16 cellular contexts compared by ENCODE assay signal in genomic region chr5:146813748-146814147, GRCh38.
DNase-seq lines count a peak whose midpoint lies in the region; ATAC-seq lines count a peak whose summit lies in the region.
"Had no signal": no experiment of that assay in that cellular context is flagged by ENCODE, and none has a peak within 500 bp of the region (broad histone marks: within the 10 kb centered on the region; RNA-seq: fewer than 3 reads in every experiment).

No MANE protein-coding gene starts in this region.

- peak; percentile 47 for DNase-seq in NOMO-1 treated with dmso at 0.1 percent for 144 hours (lab: John Stamatoyannopoulos, UW; ENCODE audit: unreplicated experiment)
- DNase-seq in midbrain (lab: John Stamatoyannopoulos, UW), result peak; percentile 17
- no peak for DNase-seq in stimulated activated CD4-positive, alpha-beta T cell treated with anti-CD3 and anti-CD28 coated beads, Interleukin-2, amount 100 ng/mL, for 48 hours
- no peak for DNase-seq in stimulated activated CD8-positive, alpha-beta memory T cell treated with anti-CD3 and anti-CD28 coated beads, Interleukin-4, amount 100 ng/mL, for 48 hours
- DNase-seq: aorta; DMS 273 treated with DMSO at 0.1 percent for 48 hours; HFFc6; NCI-H1092 treated with DMSO at 0.1 percent for 48 hours; NCI-H2171 treated with DMSO at 0.1 percent for 48 hours; NK-92 treated with Interleukin-12 subunit alpha and Interleukin-12 subunit beta, amount 100 ng/mL, for 24 hours; right cardiac atrium; WERI-Rb-1 had no signal

- ATAC-seq in GM18907 (IDR thresholded peaks at IDR 0.05; ENCODE audit: unreplicated experiment) (peak; percentile 88), HG02943 (IDR thresholded peaks at IDR 0.05; ENCODE audit: low read depth, unreplicated experiment) (peak; percentile 90), HG03159 (IDR thresholded peaks at IDR 0.05; ENCODE audit: unreplicated experiment) (no peak), HG03139 (IDR thresholded peaks at IDR 0.05; ENCODE audit: unreplicated experiment) (no peak)
- ATAC-seq: right cardiac atrium had no signal

Comparison
In these comparisons a context has a peak if more than half of its experiments do, and no peak if none do; other contexts are left out.
1. ATAC-seq: peak in GM18907 (single experiment) and HG02943 (single experiment); none in HG03159 (single experiment) and HG03139 (single experiment).
2. DNase-seq: peak in NOMO-1 treated with dmso at 0.1 percent for 144 hours (single experiment) and midbrain (single experiment); none in stimulated activated CD4-positive, alpha-beta T cell treated with anti-CD3 and anti-CD28 coated beads, Interleukin-2, amount 100 ng/mL, for 48 hours (0 of 2) and stimulated activated CD8-positive, alpha-beta memory T cell treated with anti-CD3 and anti-CD28 coated beads, Interleukin-4, amount 100 ng/mL, for 48 hours (single experiment).